In genomic region chr2:31433541-31433940, GRCh38 we compare ENCODE assay signal across 29 cellular contexts. TPM values are rescaled to one million over a fixed set of nuclear protein-coding genes. Genes with fewer than 3 reads are reported as not detected.
"Had no signal": no experiment of that assay in that cellular context is flagged by ENCODE, and none has a peak within 500 bp of the region (broad histone marks: within the 10 kb centered on the region; RNA-seq: fewer than 3 reads in every experiment).

No MANE protein-coding gene starts in this region.

- H3K9me3 ChIP-seq: adrenal gland, ascending aorta, breast epithelium had no signal

- H3K27me3 ChIP-seq: adrenal gland, ascending aorta, breast epithelium had no signal

- H3K4me3 ChIP-seq: adrenal gland, ascending aorta, breast epithelium, coronary artery, dorsolateral prefrontal cortex had no signal

- ATAC-seq: activated CD4-positive, alpha-beta T cell treated with anti-CD3 and anti-CD28 coated beads for 36 hours; activated CD8-positive, alpha-beta memory T cell treated with anti-CD3 and anti-CD28 coated beads, Interleukin-2, amount 10 ng/mL, durations not matched to agents 7 days and 5 days; activated CD8-positive, alpha-beta T cell treated with anti-CD3 and anti-CD28 coated beads, Interleukin-2, amount 10 ng/mL, durations not matched to agents 7 days and 5 days; activated naive CD8-positive, alpha-beta T cell treated with anti-CD3 and anti-CD28 coated beads, Interleukin-2, amount 50 U/mL, for 24 hours had no signal

- H3K36me3 ChIP-seq: adrenal gland, ascending aorta, breast epithelium had no signal

- H3K4me1 ChIP-seq: adrenal gland, ascending aorta, breast epithelium had no signal

- DNase-seq: activated CD4-positive, alpha-beta memory T cell treated with anti-CD3 and anti-CD28 coated beads for 36 hours; activated CD4-positive, alpha-beta T cell treated with anti-CD3 and anti-CD28 coated beads for 36 hours; activated CD4-positive, alpha-beta T cell treated with anti-CD3 and anti-CD28 coated beads, Interleukin-2, amount 10 ng/mL, durations not matched to agents 24 days and 14 days; activated CD4-positive, CD25-positive, alpha-beta regulatory T cell; activated CD4-positive, CD25-positive, alpha-beta regulatory T cell treated with anti-CD3 and anti-CD28 coated beads, Interleukin-2, amount 50 U/mL, for 72 hours; activated CD8-positive, alpha-beta memory T cell treated with anti-CD3 and anti-CD28 coated beads, Interleukin-2, amount 10 ng/mL, durations not matched to agents 7 days and 5 days; activated CD8-positive, alpha-beta memory T cell treated with anti-CD3 and anti-CD28 coated beads, Interleukin-2, amount 50 U/mL, for 4 hours; activated CD8-positive, alpha-beta T cell treated with anti-CD3 and anti-CD28 coated beads, Interleukin-2, amount 10 ng/mL, durations not matched to agents 7 days and 5 days; activated effector memory CD4-positive, alpha-beta T cell treated with anti-CD3 and anti-CD28 coated beads, Interleukin-2, amount 50 U/mL, for 16 hours; activated naive CD4-positive, alpha-beta T cell treated with anti-CD3 and anti-CD28 coated beads for 36 hours; activated naive CD8-positive, alpha-beta T cell treated with anti-CD3 and anti-CD28 coated beads for 36 hours; activated naive CD8-positive, alpha-beta T cell treated with anti-CD3 and anti-CD28 coated beads, Interleukin-2, amount 50 U/mL, for 24 hours; activated T-cell treated with anti-CD3 and anti-CD28 coated beads, Interleukin-2, amount 50 U/mL, for 1 hour; activated T-cell treated with anti-CD3 and anti-CD28 coated beads, Interleukin-2, amount 50 U/mL, for 48 hours; adrenal gland; amygdala; dorsolateral prefrontal cortex; effector memory CD4-positive, alpha-beta T cell; endodermal cell; foreskin fibroblast; T-helper 2 cell had no signal

- H3K27ac ChIP-seq: adrenal gland, ascending aorta, breast epithelium, coronary artery, dorsolateral prefrontal cortex had no signal

RNA-seq across cellular contexts. Expression of gene XDH, which starts 19.0 kb away (rescaled TPM):
- total RNA-seq: activated CD4-positive, alpha-beta memory T cell treated with anti-CD3 and anti-CD28 coated beads for 36 hours; activated CD4-positive, alpha-beta T cell treated with anti-CD3 and anti-CD28 coated beads, Interleukin-2, amount 10 ng/mL, durations not matched to agents 24 days and 14 days; activated CD8-positive, alpha-beta memory T cell treated with anti-CD3 and anti-CD28 coated beads for 36 hours; activated CD8-positive, alpha-beta T cell treated with anti-CD3 and anti-CD28 coated beads, Interleukin-2, amount 10 ng/mL, durations not matched to agents 7 days and 5 days; activated naive CD4-positive, alpha-beta T cell treated with anti-CD3 and anti-CD28 coated beads for 36 hours; activated naive CD8-positive, alpha-beta T cell treated with anti-CD3 and anti-CD28 coated beads for 36 hours; activated T-helper 1 cell treated with anti-CD3 and anti-CD28 coated beads, Interleukin-12 subunit alpha, Interleukin-12 subunit beta, Interleukin-2, Interleukin-4 antibody, amounts not matched to agents 30 ng/mL and 10 ng/mL and 1 ng/mL, durations not matched to agents 14 hours and 24 hours and 36 hours; activated T-helper 2 cell treated with anti-CD3 and anti-CD28 coated beads, Interferon-gamma antibody, Interleukin-2, Interleukin-4, amounts not matched to agents 10 μg/mL and 5 μg/mL and 100 μg/mL, durations not matched to agents 14 hours and 24 hours and 36 hours; adrenal gland; ascending aorta; cardiac septum; dorsolateral prefrontal cortex; frontal cortex had no signal
